In genomic region chr2:50515638-50516037, GRCh38 we compare ENCODE assay signal across 24 cellular contexts.
"Had no signal": no experiment of that assay in that cellular context is flagged by ENCODE, and none has a peak within 500 bp of the region (broad histone marks: within the 10 kb centered on the region; RNA-seq: fewer than 3 reads in every experiment).

No MANE protein-coding gene starts in this region.

- H3K27me3 ChIP-seq: gastrocnemius medialis, hepatocyte, neural progenitor cell, sigmoid colon, tibial nerve had no signal

- ATAC-seq: activated naive CD4-positive, alpha-beta T cell treated with anti-CD3 and anti-CD28 coated beads, Interleukin-2, amount 50 U/mL, for 72 hours; activated T-cell treated with anti-CD3 and anti-CD28 coated beads, Interleukin-2, amount 50 U/mL, for 72 hours; gastrocnemius medialis; left colon; naive thymus-derived CD8-positive, alpha-beta T cell; psoas muscle had no signal

- H3K4me2 ChIP-seq: hepatocyte had no signal

- H3K79me2 ChIP-seq: hepatocyte, parathyroid adenoma had no signal

- H3K4me3 ChIP-seq: gastrocnemius medialis, hepatocyte, neural progenitor cell, psoas muscle, sigmoid colon, tibial nerve had no signal

- FAIRE-seq: colon, kidney, small intestine had no signal

- H3K9ac ChIP-seq: neural progenitor cell, parathyroid adenoma had no signal

- H3K27ac ChIP-seq: gastrocnemius medialis, hepatocyte, neural progenitor cell, parathyroid adenoma, psoas muscle, sigmoid colon, tibial nerve had no signal

- DNase-seq: activated CD4-positive, alpha-beta T cell treated with anti-CD3 and anti-CD28 coated beads for 4 hours; activated CD4-positive, alpha-beta T cell treated with anti-CD3 and anti-CD28 coated beads, Interleukin-2, amount 50 U/mL, for 4 hours; activated CD4-positive, CD25-positive, alpha-beta regulatory T cell; activated naive CD4-positive, alpha-beta T cell; activated T-cell treated with anti-CD3 and anti-CD28 coated beads for 4 hours; activated T-cell treated with anti-CD3 and anti-CD28 coated beads, Interleukin-2, amount 50 U/mL, for 72 hours; dermis blood vessel endothelial cell; effector CD4-positive, alpha-beta T cell; gastrocnemius medialis; kidney; left colon; naive thymus-derived CD8-positive, alpha-beta T cell; occipital lobe; psoas muscle; sigmoid colon; small intestine; stimulated activated CD4-positive, alpha-beta T cell treated with anti-CD3 and anti-CD28 coated beads, Interleukin-1b, Interleukin-23, amount 100 ng/mL, for 48 hours; stimulated activated naive CD4-positive, alpha-beta T cell had no signal

- H3K4me1 ChIP-seq: gastrocnemius medialis, parathyroid adenoma, psoas muscle, sigmoid colon, tibial nerve had no signal

- H3K36me3 ChIP-seq: gastrocnemius medialis, sigmoid colon, tibial nerve had no signal
